In genomic region chr1:182478238-182478637, GRCh38 we compare ENCODE assay signal across 12 cellular contexts. TPM values are rescaled to one million over a fixed set of nuclear protein-coding genes. Genes with fewer than 3 reads are reported as not detected.
"Had no signal": no experiment of that assay in that cellular context is flagged by ENCODE, and none has a peak within 500 bp of the region (broad histone marks: within the 10 kb centered on the region; RNA-seq: fewer than 3 reads in every experiment).

No MANE protein-coding gene starts in this region.

- H3K4me3 ChIP-seq: GM23248, GM23338, HAP-1 had no signal

- H3K36me3 ChIP-seq: HAP-1 had no signal

- H3K4me1 ChIP-seq: HAP-1 had no signal

- ATAC-seq: GM23338, HCT116 had no signal

- H2AFZ ChIP-seq: GM23248, GM23338 had no signal

- H3K27ac ChIP-seq: GM23248 had no signal

- H3K9me3 ChIP-seq: HAP-1 had no signal

- H3K4me2 ChIP-seq: GM23338 had no signal

- FAIRE-seq: H1, H54 had no signal

- H3K9ac ChIP-seq: GM23248 had no signal

- DNase-seq: GM23248, GOT3, H7, H9, HCEC 1CT, HFFc6 had no signal

RNA-seq across cellular contexts. Expression of gene RGSL1, which starts 28.3 kb away (rescaled TPM):
- total RNA-seq: GM23248, GM23338, H1, H4, H7, H9, HFFc6 had no signal
- polyA plus RNA-seq: GM23248, GM23338, H1 had no signal
